14 cellular contexts compared by ENCODE assay signal in genomic region chr2:26438526-26438925, GRCh38. TPM values are rescaled to one million over a fixed set of nuclear protein-coding genes. Genes with fewer than 3 reads are reported as not detected.
DNase-seq lines count a peak whose midpoint lies in the region; ATAC-seq lines count a peak whose summit lies in the region.
"Had no signal": no experiment of that assay in that cellular context is flagged by ENCODE, and none has a peak within 500 bp of the region (broad histone marks: within the 10 kb centered on the region; RNA-seq: fewer than 3 reads in every experiment).

No MANE protein-coding gene starts in this region.

- DNase-seq in EL (peak; percentile 81), RPMI7951 (ENCODE audit: low read depth) (peak; percentile 83), fibroblast of peridontal ligament (ENCODE audit: extremely low read depth) (peak; percentile 51), renal cortical epithelial cell (ENCODE audit: low read depth) (peak; percentile 38), NCI-H82 treated with DMSO at 0.1 percent for 48 hours (lab: John Stamatoyannopoulos, UW; ENCODE audit: unreplicated experiment) (no peak)
- no peak for DNase-seq in stimulated activated CD8-positive, alpha-beta memory T cell treated with anti-CD3 and anti-CD28 coated beads, Interleukin-4, amount 100 ng/mL, for 48 hours
- DNase-seq in activated CD4-positive, alpha-beta T cell treated with anti-CD3 and anti-CD28 coated beads, Interleukin-2, amount 50 U/mL, for 48 hours, result no peak
- DNase-seq: CD4-positive, alpha-beta T cell; immature natural killer cell; NCI-H2029; SK-N-SH had no signal

- no peak for ATAC-seq in GM18861 (IDR thresholded peaks at IDR 0.05; ENCODE audit: unreplicated experiment)

RNA-seq across cellular contexts. Expression of gene DRC1, which starts 36.8 kb away (rescaled TPM):
- 0.24 TPM in 1 of 2 replicates, not detected in the other for total RNA-seq in RPMI7951 (2014; rRNA removed; shearing (Covaris generic))
- total RNA-seq in renal cortical epithelial cell, result 0.25 TPM in 1 of 2 replicates, not detected in the other
- total RNA-seq: CD4-positive, alpha-beta T cell; right cardiac atrium; subcutaneous adipose tissue had no signal

RNA-seq across cellular contexts. Expression of gene OTOF, which starts 39.4 kb away (rescaled TPM):
- not detected in 2 replicates for total RNA-seq in RPMI7951 (2014; rRNA removed; shearing (Covaris generic))
- total RNA-seq in renal cortical epithelial cell, result under 0.01 and 0.15 TPM in 2 replicates

Comparison
In these comparisons a context has a peak if more than half of its experiments do, and no peak if none do; other contexts are left out.
1. DNase-seq: peak in EL (single experiment), RPMI7951 (single experiment), fibroblast of peridontal ligament (single experiment) and renal cortical epithelial cell (single experiment); none in stimulated activated CD8-positive, alpha-beta memory T cell treated with anti-CD3 and anti-CD28 coated beads, Interleukin-4, amount 100 ng/mL, for 48 hours (single experiment), NCI-H82 treated with DMSO at 0.1 percent for 48 hours (single experiment) and activated CD4-positive, alpha-beta T cell treated with anti-CD3 and anti-CD28 coated beads, Interleukin-2, amount 50 U/mL, for 48 hours (0 of 2).